ENCODE assay signal across 11 cellular contexts in the genomic region with DNA sequence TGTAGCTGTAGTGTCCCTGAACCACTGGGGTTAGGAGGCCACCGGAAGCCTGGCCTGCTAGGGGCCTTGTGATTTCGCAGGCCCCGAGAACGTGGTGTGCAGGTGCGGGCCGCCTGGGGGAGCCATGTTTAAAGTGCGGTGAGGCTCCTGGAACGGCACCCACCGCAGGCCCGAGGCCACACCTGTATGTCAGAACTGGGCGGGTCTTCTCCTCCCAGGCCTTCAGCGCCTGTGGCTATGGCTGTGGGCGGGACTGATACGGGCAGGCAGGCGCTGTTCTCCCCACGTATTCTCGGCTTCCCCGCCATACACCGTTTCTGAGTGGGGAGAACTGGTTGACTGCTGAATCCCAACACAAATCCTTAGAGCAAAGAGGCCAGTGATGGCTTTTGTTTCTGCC.
DNase-seq lines count a peak whose midpoint lies in the region; ATAC-seq and TF ChIP-seq lines count a peak whose summit lies in the region.
"Had no signal": no experiment of that assay in that cellular context is flagged by ENCODE, and none has a peak within 500 bp of the region (broad histone marks: within the 10 kb centered on the region; RNA-seq: fewer than 3 reads in every experiment).

No MANE protein-coding gene starts in this region.

- no peaks in the 10 kb centered on the region for H3K4me1 Mint-ChIP-seq in memory B cell

- peak; percentile 89 for DNase-seq in Jurkat, Clone E6-1 (ENCODE audit: low read depth, low spot score)
- DNase-seq in activated T-cell treated with anti-CD3 and anti-CD28 coated beads for 4 hours (peak; percentile 21), memory B cell (ENCODE audit: low spot score in 2 of 2) (no peak), head of caudate nucleus (no peak), tibial artery (no peak), DMS53 treated with DMSO at 0.1 percent for 48 hours (lab: John Stamatoyannopoulos, UW; ENCODE audit: unreplicated experiment) (no peak)
- DNase-seq: esophagus squamous epithelium, NCI-H2171 treated with DMSO at 0.1 percent for 48 hours had no signal

- H3K27me3 Mint-ChIP-seq in memory B cell = no peaks in the 10 kb centered on the region

- peaks cover 4% of the 10 kb centered on the region; the same call in 1 of the 2 replicates for H3K36me3 ChIP-seq in ACC112 (ENCODE audit: insufficient read depth, low read length)
- H3K36me3 ChIP-seq in tibial artery = peaks cover 41 to 94% (median 73%) of the 10 kb centered on the region in 3 donors

- peaks cover 16% of the 10 kb centered on the region for H3K36me3 Mint-ChIP-seq in memory B cell

- H3K4me3 Mint-ChIP-seq in memory B cell = peak overlapping the region; percentile 17

- H2AFZ ChIP-seq in ACC112 (ENCODE audit: low read length, unreplicated experiment) = no peak overlapping the region

- H3K27ac Mint-ChIP-seq in memory B cell = peak overlapping the region; percentile 45

- peaks cover 11% of the 10 kb centered on the region for H3K4me1 ChIP-seq in ACC112 (ENCODE audit: control insufficient read depth, insufficient read depth, low read length, unreplicated experiment)
- no peaks in the 10 kb centered on the region for H3K4me1 ChIP-seq in tibial artery
- H3K4me1 ChIP-seq: esophagus squamous epithelium had no signal

- intact Hi-C loops in head of caudate nucleus (cut with DNase I) = no loop called here
- intact Hi-C loops in tibial artery (cut with DNase I; ENCODE audit: low total_unique reads) = no loop called here

- H3K79me2 ChIP-seq in ACC112 (ENCODE audit: control insufficient read depth, insufficient read depth, low read length, unreplicated experiment) = no peaks in the 10 kb centered on the region

- H3K4me3 ChIP-seq in ACC112 (ENCODE audit: low read depth, low read length) (no peak overlapping the region), tibial artery (no peak overlapping the region)
- peak overlapping the region; percentile 37 for H3K4me3 ChIP-seq in Jurkat, Clone E6-1 (ENCODE audit: low read length)
- H3K4me3 ChIP-seq: esophagus squamous epithelium had no signal

- no peaks in the 10 kb centered on the region for H3K9me3 ChIP-seq in tibial artery
- H3K9me3 ChIP-seq: esophagus squamous epithelium had no signal

- peak overlapping the region; percentile 72 for H3K27ac ChIP-seq in ACC112 (ENCODE audit: low read depth, low read length)
- no peak overlapping the region for H3K27ac ChIP-seq in tibial artery
- H3K27ac ChIP-seq: C4-2B, esophagus squamous epithelium had no signal

- TF ChIP-seq CTCF in tibial artery (IDR thresholded peaks at IDR 0.05) = no peak

- no peaks in the 10 kb centered on the region for H3K9me3 Mint-ChIP-seq in memory B cell

- H3K27me3 ChIP-seq in ACC112 (ENCODE audit: insufficient read depth, low read length) = no peaks in the 10 kb centered on the region
- no peaks in the 10 kb centered on the region for H3K27me3 ChIP-seq in tibial artery
- H3K27me3 ChIP-seq: esophagus squamous epithelium had no signal

- ATAC-seq in memory B cell (ENCODE audit: low read depth) = peak; percentile 66
- ATAC-seq in GM19035 (IDR thresholded peaks at IDR 0.05; ENCODE audit: unreplicated experiment) = no peak

Comparison
In these comparisons a context has a peak if more than half of its experiments do, and no peak if none do; other contexts are left out.
1. DNase-seq: peak in Jurkat, Clone E6-1 (single experiment) and activated T-cell treated with anti-CD3 and anti-CD28 coated beads for 4 hours (single experiment); none in memory B cell (0 of 2), head of caudate nucleus (0 of 42), tibial artery (0 of 2) and DMS53 treated with DMSO at 0.1 percent for 48 hours (single experiment).